Comparison of ENCODE assay signal across 8 cellular contexts in genomic region chr7:16178585-16178984, GRCh38.
"Had no signal": no experiment of that assay in that cellular context is flagged by ENCODE, and none has a peak within 500 bp of the region (broad histone marks: within the 10 kb centered on the region; RNA-seq: fewer than 3 reads in every experiment).

No MANE protein-coding gene starts in this region.

- DNase-seq: GOT3, H9, HCEC 1CT, Karpas-422, KBM-7 had no signal

- H3K4me3 ChIP-seq: GM23248 had no signal

- H3K4me2 ChIP-seq: KMS-11 had no signal

- H3K9ac ChIP-seq: GM23248, KMS-11 had no signal

- H3K4me3 Mint-ChIP-seq: H9 had no signal

- H3K27ac ChIP-seq: GM23248, KMS-11 had no signal

- H3K4me1 Mint-ChIP-seq: H9 had no signal

- H3K27ac Mint-ChIP-seq: H9 had no signal

- FAIRE-seq: HTR-8/SVneo had no signal

- H3K9me3 Mint-ChIP-seq: H9 had no signal

- H2AFZ ChIP-seq: GM23248 had no signal
